1 cellular context compared by ENCODE assay signal in genomic region chrX:7147431-7147977, GRCh38.
A peak's percentile ranks its signal among the peaks of the same experiment; 100 is the strongest.
TF ChIP-seq lines count a peak whose summit lies in the region.

Gene STS, plus strand, starts transcription at chrX:7147712. Its CDS starts 105,488 bp downstream, at chrX:7253200.

TF ChIP-seq in K562, 482 proteins besides CTCF, POLR2A, EP300 and RAD21 (continued from another document):
- TF ChIP-seq TFAP4 (CRISPR knock-in tag; IDR thresholded peaks at IDR 0.05; ENCODE audit: borderline replicate concordance) (0 out of 2 replicates have a peak, but pooled peaks have one; percentile 6), ZNF511 (CRISPR knock-in tag; IDR thresholded peaks at IDR 0.05) (no peak), PYGO2 (tag; IDR thresholded peaks at IDR 0.05) (no peak), POU5F1 (IDR thresholded peaks at IDR 0.05; ENCODE audit: borderline replicate concordance, low read depth, low read length, partially characterized antibody) (no peak), SMAD4 (CRISPR knock-in tag; conservative IDR thresholded peaks at IDR 0.05) (peak; percentile 82), ZFP36 (IDR thresholded peaks at IDR 0.05; ENCODE audit: low read depth, low read length, partially characterized antibody) (no peak), GABPA (tag; conservative IDR thresholded peaks at IDR 0.05; ENCODE audit: low read depth) (peak; percentile 76), L3MBTL2 (IDR thresholded peaks at IDR 0.05) (no peak), SIN3A (IDR thresholded peaks at IDR 0.05; ENCODE audit: borderline replicate concordance in 2 of 2, control insufficient read depth in 1 of 2, low read depth in 2 of 2, low read length in 2 of 2) (peak in 1 of 2 experiments; percentile 4; a peak in 1 of 4 replicates), GABPB1 (CRISPR knock-in tag; IDR thresholded peaks at IDR 0.05) (peak; percentile 19; the same call in 1 of the 2 replicates), NFXL1 (CRISPR knock-in tag; IDR thresholded peaks at IDR 0.05) (no peak), ZNF57 (CRISPR knock-in tag; IDR thresholded peaks at IDR 0.05) (no peak), MAX (CRISPR knock-in tag; IDR thresholded peaks at IDR 0.05) (peak; percentile 67), E2F6 (IDR thresholded peaks at IDR 0.05; ENCODE audit: borderline replicate concordance in 1 of 2, extremely low read depth in 1 of 2, insufficient read depth in 1 of 2, insufficient read length in 1 of 2, low read depth in 1 of 2, low read length in 1 of 2, poor library complexity in 1 of 2, severe bottlenecking in 1 of 2) (peak; percentile 36 to 68)
